Comparison of ENCODE assay signal across 1 cellular context in genomic region chr3:39810647-39811161, GRCh38.
TF ChIP-seq lines count a peak whose summit lies in the region.

No MANE protein-coding gene starts in this region.

TF ChIP-seq in HepG2, 621 proteins besides CTCF, POLR2A, EP300 and RAD21 (continued from another document):
- no peak for TF ChIP-seq HMGXB3 (CRISPR knock-in tag; IDR thresholded peaks at IDR 0.05; ENCODE audit: borderline replicate concordance)
- TF ChIP-seq ZNF383 (CRISPR knock-in tag; IDR thresholded peaks at IDR 0.05; ENCODE audit: borderline replicate concordance) = no peak
- TF ChIP-seq STAT5B (CRISPR knock-in tag; IDR thresholded peaks at IDR 0.05) = no peak
- TF ChIP-seq ATF5 (CRISPR knock-in tag; IDR thresholded peaks at IDR 0.05; ENCODE audit: low read depth) = no peak
- TF ChIP-seq POGK (CRISPR knock-in tag; conservative IDR thresholded peaks at IDR 0.05) = no peak
- TF ChIP-seq ZFYVE20 (CRISPR knock-in tag; IDR thresholded peaks at IDR 0.05; ENCODE audit: borderline replicate concordance, low read depth) = no peak
- TF ChIP-seq HMG20A (CRISPR knock-in tag; IDR thresholded peaks at IDR 0.05; ENCODE audit: borderline replicate concordance) = no peak
- no peak for TF ChIP-seq DZIP1 (CRISPR knock-in tag; IDR thresholded peaks at IDR 0.05)
- no peak for TF ChIP-seq RFXAP (CRISPR knock-in tag; IDR thresholded peaks at IDR 0.05; ENCODE audit: borderline replicate concordance)
- TF ChIP-seq, protein P1, sequence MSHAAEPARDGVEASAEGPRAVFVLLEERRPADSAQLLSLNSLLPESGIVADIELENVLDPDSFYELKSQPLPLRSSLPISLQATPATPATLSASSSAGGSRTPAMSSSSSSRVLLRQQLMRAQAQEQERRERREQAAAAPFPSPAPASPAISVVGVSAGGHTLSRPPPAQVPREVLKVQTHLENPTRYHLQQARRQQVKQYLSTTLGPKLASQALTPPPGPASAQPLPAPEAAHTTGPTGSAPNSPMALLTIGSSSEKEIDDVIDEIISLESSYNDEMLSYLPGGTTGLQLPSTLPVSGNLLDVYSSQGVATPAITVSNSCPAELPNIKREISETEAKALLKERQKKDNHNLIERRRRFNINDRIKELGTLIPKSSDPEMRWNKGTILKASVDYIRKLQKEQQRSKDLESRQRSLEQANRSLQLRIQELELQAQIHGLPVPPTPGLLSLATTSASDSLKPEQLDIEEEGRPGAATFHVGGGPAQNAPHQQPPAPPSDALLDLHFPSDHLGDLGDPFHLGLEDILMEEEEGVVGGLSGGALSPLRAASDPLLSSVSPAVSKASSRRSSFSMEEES (CRISPR knock-in tag; IDR thresholded peaks at IDR 0.05) = no peak
- no peak for TF ChIP-seq ZNF30 (CRISPR knock-in tag; IDR thresholded peaks at IDR 0.05)
